Comparison of ENCODE assay signal across 14 cellular contexts in the genomic region with DNA sequence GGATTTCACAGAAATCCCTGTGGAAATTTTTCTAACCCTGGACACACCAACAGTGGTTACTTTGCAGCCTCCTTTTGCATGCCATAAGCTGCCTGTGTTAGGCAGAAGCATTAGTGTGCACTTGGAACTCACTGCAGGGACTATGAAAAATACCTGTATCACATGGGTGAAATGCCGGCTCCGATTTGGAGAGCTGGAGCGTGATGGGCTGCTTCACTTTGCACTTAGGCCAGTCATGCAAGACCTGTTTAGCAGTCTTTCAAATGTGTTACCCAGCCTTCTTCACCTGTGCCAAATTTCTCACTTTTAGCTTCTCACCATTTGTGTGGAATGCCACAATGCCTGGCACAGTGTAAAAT. TPM values are rescaled to one million over a fixed set of nuclear protein-coding genes. Genes with fewer than 3 reads are reported as not detected.
DNase-seq lines count a peak whose midpoint lies in the region; ATAC-seq and TF ChIP-seq lines count a peak whose summit lies in the region.
"Had no signal": no experiment of that assay in that cellular context is flagged by ENCODE, and none has a peak within 500 bp of the region (broad histone marks: within the 10 kb centered on the region; RNA-seq: fewer than 3 reads in every experiment).

No MANE protein-coding gene starts in this region.

- no peak for ATAC-seq in lung (ENCODE audit: insufficient read depth, low FRiP score)
- no peak for ATAC-seq in HG03378 (IDR thresholded peaks at IDR 0.05; ENCODE audit: unreplicated experiment)

- DNase-seq in activated naive CD4-positive, alpha-beta T cell treated with anti-CD3 and anti-CD28 coated beads for 36 hours: no peak
- no peak for DNase-seq in activated naive CD4-positive, alpha-beta T cell treated with anti-CD3 and anti-CD28 coated beads, Interleukin-2, amount 50 U/mL, for 16 hours
- DNase-seq in lung (ENCODE audit: low spot score) (no peak), C1 segment of cervical spinal cord (lab: John Stamatoyannopoulos, UW) (no peak)
- no peak for DNase-seq in activated effector memory CD4-positive, alpha-beta T cell treated with Interleukin-2 at 50 U/mL for 16 hours
- DNase-seq: DND-41, NCI-H524 had no signal

- no peaks in the 10 kb centered on the region for H3K27me3 ChIP-seq in lung (ENCODE audit: control insufficient read depth, insufficient read depth)
- H3K27me3 ChIP-seq in subcutaneous abdominal adipose tissue (ENCODE audit: control insufficient read depth in 5 of 5, insufficient read depth in 4 of 5, low read length in 5 of 5): no peaks in the 10 kb centered on the region
- H3K27me3 ChIP-seq: breast epithelium, vagina had no signal

- H3K27me3 Mint-ChIP-seq in activated naive CD4-positive, alpha-beta T cell treated with anti-CD3 and anti-CD28 coated beads for 36 hours (ENCODE audit: low read depth): no peaks in the 10 kb centered on the region
- no peaks in the 10 kb centered on the region for H3K27me3 Mint-ChIP-seq in dendritic cell treated with granulocyte-macrophage colony-stimulating factor and Interleukin-4, amounts not matched to agents 40 ng/mL and 50 ng/mL, for 4 days

- H3K4me1 Mint-ChIP-seq in activated naive CD4-positive, alpha-beta T cell treated with anti-CD3 and anti-CD28 coated beads for 36 hours (ENCODE audit: low read depth): peaks cover 66% of the 10 kb centered on the region
- peaks cover 70% of the 10 kb centered on the region for H3K4me1 Mint-ChIP-seq in dendritic cell treated with granulocyte-macrophage colony-stimulating factor and Interleukin-4, amounts not matched to agents 40 ng/mL and 50 ng/mL, for 4 days (ENCODE audit: low read depth)

- H3K27ac Mint-ChIP-seq in activated naive CD4-positive, alpha-beta T cell treated with anti-CD3 and anti-CD28 coated beads for 36 hours: peak overlapping the region; percentile 41
- peak overlapping the region; percentile 94 for H3K27ac Mint-ChIP-seq in dendritic cell treated with granulocyte-macrophage colony-stimulating factor and Interleukin-4, amounts not matched to agents 40 ng/mL and 50 ng/mL, for 4 days
- H3K27ac Mint-ChIP-seq: GM23338 had no signal

- H3K36me3 ChIP-seq in lung (ENCODE audit: control insufficient read depth in 2 of 2, insufficient read depth in 2 of 2, low read length in 2 of 2) (peaks cover 6 to 13% of the 10 kb centered on the region in 2 donors), subcutaneous abdominal adipose tissue (ENCODE audit: control insufficient read depth in 5 of 5, insufficient read depth in 5 of 5, low read length in 5 of 5) (peaks cover 9 to 16% (median 14%) of the 10 kb centered on the region in 5 donors)
- H3K36me3 ChIP-seq: breast epithelium had no signal

- H3K4me3 Mint-ChIP-seq in activated naive CD4-positive, alpha-beta T cell treated with anti-CD3 and anti-CD28 coated beads for 36 hours: no peak overlapping the region
- H3K4me3 Mint-ChIP-seq in dendritic cell treated with granulocyte-macrophage colony-stimulating factor and Interleukin-4, amounts not matched to agents 40 ng/mL and 50 ng/mL, for 4 days: peak overlapping the region; percentile 69
- H3K4me3 Mint-ChIP-seq: GM23338 had no signal

- WGBS in lung, 2 donors: 55 to 58% methylated on average over 3 of the region's 3 CpGs

- peak overlapping the region in 2 of 5 donors; percentile 64 to 69 for H3K9ac ChIP-seq in subcutaneous abdominal adipose tissue (ENCODE audit: low read length in 5 of 5)

- H3K27ac ChIP-seq in lung (ENCODE audit: low read depth in 1 of 2, low read length in 1 of 2) (peak overlapping the region; percentile 40 to 54), subcutaneous abdominal adipose tissue (ENCODE audit: low read depth, low read length) (peak overlapping the region; percentile 95)
- H3K27ac ChIP-seq: breast epithelium, epithelial cell of prostate, vagina had no signal

- H3K4me1 ChIP-seq in lung (ENCODE audit: control insufficient read depth in 2 of 2, insufficient read depth in 2 of 2, low read length in 2 of 2): peaks cover 10 to 36% of the 10 kb centered on the region in 2 donors
- peaks cover 11 to 92% (median 70%) of the 10 kb centered on the region in 5 donors for H3K4me1 ChIP-seq in subcutaneous abdominal adipose tissue (ENCODE audit: control insufficient read depth in 5 of 5, insufficient read depth in 5 of 5, low read length in 5 of 5)

- H3K9me3 ChIP-seq in lung (ENCODE audit: control insufficient read depth in 2 of 2, insufficient read depth in 1 of 2, low read length in 1 of 2) (no peaks in the 10 kb centered on the region), subcutaneous abdominal adipose tissue (ENCODE audit: control insufficient read depth in 5 of 5, low read length in 5 of 5) (no peaks in the 10 kb centered on the region)
- H3K9me3 ChIP-seq: breast epithelium, vagina had no signal

- TF ChIP-seq CTCF in lung (IDR thresholded peaks at IDR 0.05; ENCODE audit: control extremely low read depth, extremely low read depth): no peak

- peaks cover 16% of the 10 kb centered on the region for H3K36me3 Mint-ChIP-seq in activated naive CD4-positive, alpha-beta T cell treated with anti-CD3 and anti-CD28 coated beads for 36 hours (ENCODE audit: low read depth)
- peaks cover 41% of the 10 kb centered on the region for H3K36me3 Mint-ChIP-seq in dendritic cell treated with granulocyte-macrophage colony-stimulating factor and Interleukin-4, amounts not matched to agents 40 ng/mL and 50 ng/mL, for 4 days (ENCODE audit: low read depth)

- CTCF ChIA-PET in activated naive CD4-positive, alpha-beta T cell treated with anti-CD3 and anti-CD28 coated beads for 36 hours (lab: Charles Lee): interaction anchor here (1.6 kb wide), 1 partner anchor 10 kb away, joined by 4 read pairs; no protein-coding TSS in a partner anchor

- no peaks in the 10 kb centered on the region for H3K9me3 Mint-ChIP-seq in activated naive CD4-positive, alpha-beta T cell treated with anti-CD3 and anti-CD28 coated beads for 36 hours
- H3K9me3 Mint-ChIP-seq in dendritic cell treated with granulocyte-macrophage colony-stimulating factor and Interleukin-4, amounts not matched to agents 40 ng/mL and 50 ng/mL, for 4 days: no peaks in the 10 kb centered on the region
- H3K9me3 Mint-ChIP-seq: GM23338 had no signal

- H3K4me3 ChIP-seq in lung (no peak overlapping the region), subcutaneous abdominal adipose tissue (ENCODE audit: low read depth in 1 of 5, low read length in 5 of 5) (peak overlapping the region; percentile 10 to 61 (median 29))
- H3K4me3 ChIP-seq: breast epithelium, GM23338, vagina had no signal

- intact Hi-C loops in activated naive CD4-positive, alpha-beta T cell treated with anti-CD3 and anti-CD28 coated beads for 36 hours (cut with micrococcal nuclease): no loop called here
- intact Hi-C loops in dendritic cell treated with granulocyte-macrophage colony-stimulating factor and Interleukin-4, amounts not matched to agents 40 ng/mL and 50 ng/mL, for 4 days (cut with micrococcal nuclease): no loop called here

RNA-seq across cellular contexts. Expression of a gene that starts 11.3 kb away (rescaled TPM):
- total RNA-seq in activated naive CD4-positive, alpha-beta T cell treated with anti-CD3 and anti-CD28 coated beads for 36 hours: 10 to 100 TPM; 74.2 to 75.0 TPM
- total RNA-seq in lung: 100 to 1,000 TPM; 123 to 281 TPM
- 10 to 100 TPM; 40.5 to 94.7 TPM for polyA plus RNA-seq in lung

RNA-seq across cellular contexts. Expression of a gene that starts 26.9 kb away (rescaled TPM):
- total RNA-seq in activated naive CD4-positive, alpha-beta T cell treated with anti-CD3 and anti-CD28 coated beads for 36 hours: not detected
- total RNA-seq in lung: under 1 TPM in 1 of 2 donors, not detected in 1; 0.64 TPM
- 10 to 100 TPM; 18.5 to 62.7 TPM for polyA plus RNA-seq in lung
- total RNA-seq: GM23338, vagina had no signal
- polyA plus RNA-seq: GM23338 had no signal

RNA-seq across cellular contexts. Expression of a gene that starts 46.9 kb away (rescaled TPM):
- total RNA-seq in activated naive CD4-positive, alpha-beta T cell treated with anti-CD3 and anti-CD28 coated beads for 36 hours: 10 to 100 TPM; 52.5 to 54.3 TPM
- total RNA-seq in lung: 10 to 100 TPM; 37.0 to 41.5 TPM
- polyA plus RNA-seq in lung: 10 to 100 TPM; 51.5 to 63.1 TPM
